In genomic region chr9:99824378-99825157, GRCh38 we compare ENCODE assay signal across 1 cellular context.
TF ChIP-seq lines count a peak whose summit lies in the region.

No MANE protein-coding gene starts in this region.

TF ChIP-seq in WTC11, 78 proteins besides CTCF, POLR2A, EP300 and RAD21 (continued from another document):
- TF ChIP-seq ZMAT4 (CRISPR knock-in tag; IDR thresholded peaks at IDR 0.05): no peak
- TF ChIP-seq AFF4 (CRISPR knock-in tag; IDR thresholded peaks at IDR 0.05; ENCODE audit: borderline replicate concordance): no peak
- TF ChIP-seq GABPB1 (CRISPR knock-in tag; IDR thresholded peaks at IDR 0.05): no peak
- no peak for TF ChIP-seq ZNF671 (CRISPR knock-in tag; IDR thresholded peaks at IDR 0.05)
- no peak for TF ChIP-seq OVOL2 (CRISPR knock-in tag; IDR thresholded peaks at IDR 0.05; ENCODE audit: borderline replicate concordance)
- no peak for TF ChIP-seq FOXP1 (CRISPR knock-in tag; IDR thresholded peaks at IDR 0.05; ENCODE audit: borderline replicate concordance)
- TF ChIP-seq NR1H2 (CRISPR knock-in tag; IDR thresholded peaks at IDR 0.05): no peak
- no peak for TF ChIP-seq RELA (CRISPR knock-in tag; IDR thresholded peaks at IDR 0.05; ENCODE audit: borderline replicate concordance)
- TF ChIP-seq EMX1 (CRISPR knock-in tag; IDR thresholded peaks at IDR 0.05): no peak
- TF ChIP-seq ZNF138 (CRISPR knock-in tag; conservative IDR thresholded peaks at IDR 0.05): no peak
- TF ChIP-seq ATF1 (CRISPR knock-in tag; IDR thresholded peaks at IDR 0.05): no peak
- TF ChIP-seq KAT7 (CRISPR knock-in tag; IDR thresholded peaks at IDR 0.05; ENCODE audit: borderline replicate concordance): no peak
- TF ChIP-seq ZNF512 (CRISPR knock-in tag; IDR thresholded peaks at IDR 0.05; ENCODE audit: borderline replicate concordance): no peak
- TF ChIP-seq ETV6 (CRISPR knock-in tag; IDR thresholded peaks at IDR 0.05): no peak
- TF ChIP-seq FOXP4 (CRISPR knock-in tag; IDR thresholded peaks at IDR 0.05): peak; percentile 49; the same call in 1 of the 2 replicates
- no peak for TF ChIP-seq ELF4 (CRISPR knock-in tag; IDR thresholded peaks at IDR 0.05; ENCODE audit: low read depth)
- TF ChIP-seq ZBTB21 (CRISPR knock-in tag; IDR thresholded peaks at IDR 0.05; ENCODE audit: borderline replicate concordance): no peak
- no peak for TF ChIP-seq E2F1 (CRISPR knock-in tag; IDR thresholded peaks at IDR 0.05)
- TF ChIP-seq JUN (CRISPR knock-in tag; IDR thresholded peaks at IDR 0.05): 0 out of 2 replicates have a peak, but pooled peaks have one; percentile 46
- no peak for TF ChIP-seq CREB1 (CRISPR knock-in tag; IDR thresholded peaks at IDR 0.05)
- TF ChIP-seq ZNF396 (CRISPR knock-in tag; IDR thresholded peaks at IDR 0.05; ENCODE audit: borderline replicate concordance): no peak
- peak; percentile 8; the same call in 1 of the 2 replicates for TF ChIP-seq HMGA2 (CRISPR knock-in tag; IDR thresholded peaks at IDR 0.05)
- TF ChIP-seq SMAD3 (CRISPR knock-in tag; IDR thresholded peaks at IDR 0.05; ENCODE audit: borderline replicate concordance): no peak
- TF ChIP-seq CREM (CRISPR knock-in tag; IDR thresholded peaks at IDR 0.05): no peak
- TF ChIP-seq ZSCAN18 (CRISPR knock-in tag; IDR thresholded peaks at IDR 0.05): no peak
- TF ChIP-seq ATF6 (CRISPR knock-in tag; IDR thresholded peaks at IDR 0.05): no peak
